ENCODE assay signal across 15 cellular contexts in genomic region chr17:42883802-42884553, GRCh38. TPM values are rescaled to one million over a fixed set of nuclear protein-coding genes. Genes with fewer than 3 reads are reported as not detected.
"Had no signal": no experiment of that assay in that cellular context is flagged by ENCODE, and none has a peak within 500 bp of the region (broad histone marks: within the 10 kb centered on the region; RNA-seq: fewer than 3 reads in every experiment).

No MANE protein-coding gene starts in this region.

- H3K27ac ChIP-seq: skin epidermis, testis had no signal

- H3K9me3 ChIP-seq: testis had no signal

- H3K4me1 ChIP-seq: testis had no signal

- DNase-seq: cerebellar nuclear complex; dermis blood vessel endothelial cell; endodermal cell; glutamatergic neuron; mesenchymal stem cell; retina; stimulated activated CD4-positive, alpha-beta T cell treated with anti-CD3 and anti-CD28 coated beads, Interleukin-4, amount 100 ng/mL, for 4 hours; stimulated activated naive CD8-positive, alpha-beta T cell treated with anti-CD3 and anti-CD28 coated beads, Interleukin-15, amount 100 ng/mL, for 72 hours; T-helper 17 cell; testis had no signal

- H3K27me3 ChIP-seq: testis had no signal

- H3K4me3 ChIP-seq: skin epidermis, testis had no signal

RNA-seq across cellular contexts. Expression of gene G6PC1, which starts 16.6 kb away (rescaled TPM):
- total RNA-seq: activated T-helper 2 cell treated with anti-CD3 and anti-CD28 coated beads, Interferon-gamma antibody, Interleukin-2, Interleukin-4, amounts not matched to agents 10 μg/mL and 5 μg/mL and 100 μg/mL, durations not matched to agents 14 hours and 24 hours and 36 hours; dermis blood vessel endothelial cell; endodermal cell; esophagus mucosa; osteocyte; T-helper 17 cell; urinary bladder had no signal
